Comparison of ENCODE assay signal across 22 cellular contexts in genomic region chr19:33432408-33433170, GRCh38. TPM values are rescaled to one million over a fixed set of nuclear protein-coding genes. Genes with fewer than 3 reads are reported as not detected.
DNase-seq lines count a peak whose midpoint lies in the region; ATAC-seq, FAIRE-seq and TF ChIP-seq lines count a peak whose summit lies in the region.
"Had no signal": no experiment of that assay in that cellular context is flagged by ENCODE, and none has a peak within 500 bp of the region (broad histone marks: within the 10 kb centered on the region; RNA-seq: fewer than 3 reads in every experiment).

No MANE protein-coding gene starts in this region.

- ATAC-seq in right cardiac atrium: no peak
- no peak for ATAC-seq in left colon
- ATAC-seq: activated naive CD8-positive, alpha-beta T cell treated with anti-CD3 and anti-CD28 coated beads, Interleukin-2, amount 50 U/mL, for 24 hours; activated T-helper 17 cell treated with anti-CD3 and anti-CD28 coated beads, Interleukin-2, amount 50 U/mL, for 72 hours; gastrocnemius medialis; Panc1 had no signal

- H3K9me3 ChIP-seq in right cardiac atrium (ENCODE audit: control insufficient read depth, low read length) (no peaks in the 10 kb centered on the region), kidney (ENCODE audit: control insufficient read depth in 1 of 2, low read length in 2 of 2) (no peaks in the 10 kb centered on the region), ascending aorta (no peaks in the 10 kb centered on the region)
- H3K9me3 ChIP-seq: breast epithelium, gastrocnemius medialis, neutrophil had no signal

- H3K27ac ChIP-seq in right cardiac atrium (ENCODE audit: low read length) (no peak overlapping the region), kidney (ENCODE audit: low read depth in 2 of 2, low read length in 2 of 2) (no peak overlapping the region), ascending aorta (no peak overlapping the region)
- H3K27ac ChIP-seq: breast epithelium, gastrocnemius medialis, neutrophil, SK-N-MC had no signal

- intact Hi-C loops in right cardiac atrium (cut with DNase I) (loop anchor here in 2 of 4 donors (2.0 to 5.0 kb wide), 2 partner anchors 336 to 340 kb away; no protein-coding TSS in a partner anchor), cardiac septum (cut with DNase I) (no loop called here), kidney (cut with DNase I) (no loop called here), ascending aorta (cut with DNase I) (no loop called here), left colon (cut with DNase I, micrococcal nuclease) (loop anchor here (5.0 kb wide), 2 partner anchors 335 to 340 kb away; no protein-coding TSS in a partner anchor)

- FAIRE-seq in kidney (lab: Jason Lieb, UNC): no peak

- H3K36me3 ChIP-seq in kidney (ENCODE audit: control insufficient read depth in 1 of 2, insufficient read depth in 2 of 2, low read length in 2 of 2): no peaks in the 10 kb centered on the region
- no peaks in the 10 kb centered on the region for H3K36me3 ChIP-seq in ascending aorta
- H3K36me3 ChIP-seq: breast epithelium, gastrocnemius medialis, neutrophil had no signal

- TF ChIP-seq CTCF in kidney (IDR thresholded peaks at IDR 0.05; ENCODE audit: borderline replicate concordance, extremely low read depth, insufficient read depth) (no peak), ascending aorta (IDR thresholded peaks at IDR 0.05) (no peak)

- H3K4me3 ChIP-seq in right cardiac atrium (ENCODE audit: low read length): no peak overlapping the region
- no peak overlapping the region for H3K4me3 ChIP-seq in kidney (ENCODE audit: low read length in 2 of 2)
- no peak overlapping the region for H3K4me3 ChIP-seq in ascending aorta
- H3K4me3 ChIP-seq: breast epithelium, gastrocnemius medialis, SK-N-MC had no signal

- no peaks in the 10 kb centered on the region for H3K27me3 ChIP-seq in right cardiac atrium (ENCODE audit: control insufficient read depth, insufficient read depth)
- H3K27me3 ChIP-seq in ascending aorta: no peaks in the 10 kb centered on the region
- H3K27me3 ChIP-seq: breast epithelium, gastrocnemius medialis had no signal

- H3K4me1 ChIP-seq in right cardiac atrium (ENCODE audit: control insufficient read depth, insufficient read depth, low read length) (no peaks in the 10 kb centered on the region), kidney (ENCODE audit: control insufficient read depth in 1 of 2, insufficient read depth in 1 of 2, low read depth in 1 of 2, low read length in 2 of 2) (peaks cover 5 to 6% of the 10 kb centered on the region in 2 donors), ascending aorta (no peaks in the 10 kb centered on the region)
- H3K4me1 ChIP-seq: breast epithelium had no signal

- WGBS in right cardiac atrium: 69% methylated on average over 16 of the region's 16 CpGs

- no peak overlapping the region for H3K9ac ChIP-seq in kidney (ENCODE audit: low read length in 2 of 2)

- DNase-seq in right cardiac atrium (peak in 2 of 3 donors; percentile 27 to 33), cardiac septum (ENCODE audit: low spot score) (no peak), NCI-H345 treated with DMSO at 0.1 percent for 48 hours (lab: John Stamatoyannopoulos, UW; ENCODE audit: unreplicated experiment) (peak; percentile 21), kidney (peak; percentile 52), ascending aorta (ENCODE audit: low spot score in 2 of 2) (no peak), left colon (no peak), islet precursor cell (no peak)
- DNase-seq in effector CD8-positive, alpha-beta T cell (lab: John Stamatoyannopoulos, UW): no peak
- DNase-seq: activated CD4-positive, alpha-beta T cell treated with anti-CD3 and anti-CD28 coated beads for 1 hour; activated naive CD8-positive, alpha-beta T cell treated with anti-CD3 and anti-CD28 coated beads, Interleukin-2, amount 50 U/mL, for 24 hours; CD4-positive, alpha-beta memory T cell; gastrocnemius medialis; HCEC 1CT; midbrain; MM.1S; NCI-H2081; NCI-H82 had no signal

RNA-seq across cellular contexts. Expression of gene CEBPG, which starts 59.1 kb away (rescaled TPM):
- total RNA-seq in right cardiac atrium (10 to 100 TPM; 13.1 to 18.3 (median 15.7) TPM), cardiac septum (17.3 TPM), kidney (22.4 TPM), ascending aorta (21.9 TPM), left colon (10 to 100 TPM; 70.1 to 73.2 TPM)
- polyA plus RNA-seq in right cardiac atrium (12.7 TPM), kidney (ENCODE audit: insufficient read depth, low read depth, low replicate concordance) (13.0 TPM)

Comparison
In these comparisons a context has a peak if more than half of its experiments do, and no peak if none do; other contexts are left out.
1. DNase-seq: peak in right cardiac atrium (2 of 3), NCI-H345 treated with DMSO at 0.1 percent for 48 hours (single experiment) and kidney (single experiment); none in cardiac septum (single experiment), ascending aorta (0 of 2), left colon (0 of 2), islet precursor cell (single experiment) and effector CD8-positive, alpha-beta T cell (single experiment).
2. intact Hi-C loops: an anchor here in left colon (5.0 kb wide); none called in cardiac septum, kidney and ascending aorta.